In genomic region chrY:13381110-13381728, GRCh38 we compare ENCODE assay signal across 22 cellular contexts.
DNase-seq lines count a peak whose midpoint lies in the region; ATAC-seq, FAIRE-seq and TF ChIP-seq lines count a peak whose summit lies in the region.
"Had no signal": no experiment of that assay in that cellular context is flagged by ENCODE, and none has a peak within 500 bp of the region (broad histone marks: within the 10 kb centered on the region; RNA-seq: fewer than 3 reads in every experiment).

No MANE protein-coding gene starts in this region.

- no peaks in the 10 kb centered on the region for H3K9me3 Mint-ChIP-seq in activated CD4-positive, alpha-beta memory T cell treated with anti-CD3 and anti-CD28 coated beads, Interleukin-2, amount 10 ng/mL, durations not matched to agents 7 days and 5 days
- no peaks in the 10 kb centered on the region for H3K9me3 Mint-ChIP-seq in immature natural killer cell
- H3K9me3 Mint-ChIP-seq: IgD-negative memory B cell had no signal

- no peak for TF ChIP-seq POLR2A in body of pancreas (IDR thresholded peaks at IDR 0.05)

- FAIRE-seq in GM19239 (lab: Jason Lieb, UNC) = peak; percentile 83
- FAIRE-seq: bronchial epithelial cell, H1, urothelium cell line had no signal

- CTCF ChIA-PET in GM10248 (lab: Yijun Ruan, JAX) = no interaction called here
- CTCF ChIA-PET in activated CD4-positive, alpha-beta memory T cell treated with anti-CD3 and anti-CD28 coated beads, Interleukin-2, amount 10 ng/mL, durations not matched to agents 7 days and 5 days (lab: Charles Lee) = no interaction called here

- DNase-seq in GM10248 (ENCODE audit: extremely low spot score) (peak; percentile 3), GM19239 (ENCODE audit: insufficient read length, low spot score) (no peak), immature natural killer cell (no peak), body of pancreas (no peak), MM.1S (no peak), aorta (no peak)
- peak; percentile 15 for DNase-seq in activated CD4-positive, alpha-beta memory T cell treated with anti-CD3 and anti-CD28 coated beads, Interleukin-2, amount 10 ng/mL, durations not matched to agents 7 days and 5 days
- DNase-seq: activated CD4-positive, alpha-beta T cell treated with anti-CD3 and anti-CD28 coated beads for 48 hours; activated gamma-delta T cell; DMS53; foreskin keratinocyte; mammary epithelial cell; NCI-H1417 treated with DMSO at 0.1 percent for 48 hours; NCI-H446; stimulated activated CD4-positive, alpha-beta T cell treated with anti-CD3 and anti-CD28 coated beads, Interleukin-4, amount 100 ng/mL, for 4 hours; stimulated activated naive CD4-positive, alpha-beta T cell had no signal

- no peak overlapping the region for H3K4me2 ChIP-seq in MM.1S (ENCODE audit: low read depth, low read length)
- H3K4me2 ChIP-seq: BLaER1 had no signal

- 82 to 95% methylated on average over 8 of the region's 8 CpGs for WGBS in body of pancreas, 2 donors
- 93% methylated on average over 8 of the region's 8 CpGs; no CpG with 5 or more reads in 1 of the 2 donors for WGBS in aorta, 2 donors

- peaks cover 18% of the 10 kb centered on the region for H3K4me1 Mint-ChIP-seq in activated CD4-positive, alpha-beta memory T cell treated with anti-CD3 and anti-CD28 coated beads, Interleukin-2, amount 10 ng/mL, durations not matched to agents 7 days and 5 days
- no peaks in the 10 kb centered on the region for H3K4me1 Mint-ChIP-seq in immature natural killer cell
- H3K4me1 Mint-ChIP-seq: IgD-negative memory B cell had no signal

- H3K9ac ChIP-seq in MM.1S (ENCODE audit: low read length) = no peak overlapping the region
- H3K9ac ChIP-seq: BLaER1 had no signal

- no peaks in the 10 kb centered on the region for H3K79me2 ChIP-seq in MM.1S (ENCODE audit: low read length)

- H3K4me3 ChIP-seq in body of pancreas (no peak overlapping the region), MM.1S (ENCODE audit: low read length) (no peak overlapping the region), aorta (ENCODE audit: low read length in 2 of 2) (no peak overlapping the region)
- H3K4me3 ChIP-seq: BLaER1 had no signal

- H3K36me3 Mint-ChIP-seq in activated CD4-positive, alpha-beta memory T cell treated with anti-CD3 and anti-CD28 coated beads, Interleukin-2, amount 10 ng/mL, durations not matched to agents 7 days and 5 days (ENCODE audit: low read depth) = peaks cover 9% of the 10 kb centered on the region
- peaks cover 0 to 4% (median 0%) of the 10 kb centered on the region in 3 donors for H3K36me3 Mint-ChIP-seq in immature natural killer cell
- H3K36me3 Mint-ChIP-seq: IgD-negative memory B cell had no signal

- POLR2A ChIA-PET in GM10248 (lab: Yijun Ruan, JAX) = no interaction called here
- POLR2A ChIA-PET in activated CD4-positive, alpha-beta memory T cell treated with anti-CD3 and anti-CD28 coated beads, Interleukin-2, amount 10 ng/mL, durations not matched to agents 7 days and 5 days (lab: Charles Lee) = no interaction called here

- H3K27ac ChIP-seq in body of pancreas (no peak overlapping the region), MM.1S (ENCODE audit: low read length) (no peak overlapping the region), aorta (ENCODE audit: low read depth in 1 of 2, low read length in 2 of 2) (no peak overlapping the region)
- H3K27ac ChIP-seq: BLaER1, foreskin keratinocyte had no signal

- H3K4me3 Mint-ChIP-seq in activated CD4-positive, alpha-beta memory T cell treated with anti-CD3 and anti-CD28 coated beads, Interleukin-2, amount 10 ng/mL, durations not matched to agents 7 days and 5 days = no peak overlapping the region
- peak overlapping the region in 1 of 5 donors; percentile 33 for H3K4me3 Mint-ChIP-seq in immature natural killer cell
- H3K4me3 Mint-ChIP-seq: IgD-negative memory B cell had no signal

- H3K36me3 ChIP-seq in body of pancreas (replicated peaks in 1 of 2; ENCODE audit: insufficient read depth in 1 of 2, low read depth in 2 of 2) (no peaks in the 10 kb centered on the region), MM.1S (replicated peaks; ENCODE audit: insufficient read depth, low read length) (no peaks in the 10 kb centered on the region), aorta (ENCODE audit: control insufficient read depth in 1 of 2, insufficient read depth in 2 of 2, low read length in 1 of 2) (no peaks in the 10 kb centered on the region)
- H3K36me3 ChIP-seq: BLaER1 had no signal

- TF ChIP-seq CTCF in GM10248 (IDR thresholded peaks at IDR 0.05; ENCODE audit: control extremely low read depth, extremely low read depth, low read depth, missing control alignments) (no peak), body of pancreas (IDR thresholded peaks at IDR 0.05) (no peak), MM.1S (IDR thresholded peaks at IDR 0.05; ENCODE audit: low read length) (no peak)

- no peaks in the 10 kb centered on the region for H3F3A ChIP-seq in MM.1S (ENCODE audit: insufficient read depth, low read length)

- H3K27me3 Mint-ChIP-seq in activated CD4-positive, alpha-beta memory T cell treated with anti-CD3 and anti-CD28 coated beads, Interleukin-2, amount 10 ng/mL, durations not matched to agents 7 days and 5 days = no peaks in the 10 kb centered on the region
- H3K27me3 Mint-ChIP-seq in immature natural killer cell (ENCODE audit: low read depth in 3 of 3) = peaks cover 0 to 2% (median 0%) of the 10 kb centered on the region in 3 donors
- H3K27me3 Mint-ChIP-seq: IgD-negative memory B cell had no signal

- H3K9me2 ChIP-seq in MM.1S (replicated peaks; ENCODE audit: insufficient read depth, low read length) = no peaks in the 10 kb centered on the region

- H2AFZ ChIP-seq in MM.1S (ENCODE audit: low read length) = no peak overlapping the region

- intact Hi-C loops in body of pancreas (cut with DNase I) = no loop called here
- intact Hi-C loops in aorta (cut with DNase I) = no loop called here

- ATAC-seq in HG03280 (IDR thresholded peaks at IDR 0.05; ENCODE audit: unreplicated experiment) = peak; percentile 69
- ATAC-seq in body of pancreas = no peak
- ATAC-seq in aorta (ENCODE audit: low FRiP score) = no peak
- ATAC-seq: foreskin keratinocyte had no signal

- H4K20me1 ChIP-seq in MM.1S (ENCODE audit: insufficient read depth, low read length) = no peaks in the 10 kb centered on the region
- H4K20me1 ChIP-seq: BLaER1 had no signal

- no peaks in the 10 kb centered on the region for H3K27me3 ChIP-seq in body of pancreas
- no peaks in the 10 kb centered on the region for H3K27me3 ChIP-seq in MM.1S (replicated peaks; ENCODE audit: insufficient read depth, low read length)
- no peaks in the 10 kb centered on the region for H3K27me3 ChIP-seq in aorta (ENCODE audit: control insufficient read depth in 1 of 2, insufficient read depth in 2 of 2, low read length in 1 of 2)
- H3K27me3 ChIP-seq: BLaER1, foreskin keratinocyte had no signal

- no peaks in the 10 kb centered on the region for H3K4me1 ChIP-seq in body of pancreas
- no peaks in the 10 kb centered on the region for H3K4me1 ChIP-seq in MM.1S (ENCODE audit: low read length)
- H3K4me1 ChIP-seq in aorta (ENCODE audit: control insufficient read depth in 1 of 2, insufficient read depth in 2 of 2, low read length in 2 of 2) = no peaks in the 10 kb centered on the region
- H3K4me1 ChIP-seq: BLaER1, foreskin keratinocyte had no signal

- H3K27ac Mint-ChIP-seq in activated CD4-positive, alpha-beta memory T cell treated with anti-CD3 and anti-CD28 coated beads, Interleukin-2, amount 10 ng/mL, durations not matched to agents 7 days and 5 days = no peak overlapping the region
- peak overlapping the region in 1 of 6 donors; percentile 59 for H3K27ac Mint-ChIP-seq in immature natural killer cell
- H3K27ac Mint-ChIP-seq: IgD-negative memory B cell had no signal

- H3K9me3 ChIP-seq in body of pancreas (no peaks in the 10 kb centered on the region), MM.1S (replicated peaks; ENCODE audit: insufficient read depth, low read length) (no peaks in the 10 kb centered on the region), aorta (ENCODE audit: control insufficient read depth, low read length) (no peaks in the 10 kb centered on the region)
- H3K9me3 ChIP-seq: BLaER1 had no signal

Comparison
In these comparisons a context has a peak if more than half of its experiments do, and no peak if none do; other contexts are left out.
1. DNase-seq: peak in GM10248 (single experiment) and activated CD4-positive, alpha-beta memory T cell treated with anti-CD3 and anti-CD28 coated beads, Interleukin-2, amount 10 ng/mL, durations not matched to agents 7 days and 5 days (single experiment); none in GM19239 (single experiment), immature natural killer cell (0 of 3), body of pancreas (0 of 4), MM.1S (single experiment) and aorta (0 of 2).